Comparison of ENCODE assay signal across 26 cellular contexts in the genomic region with DNA sequence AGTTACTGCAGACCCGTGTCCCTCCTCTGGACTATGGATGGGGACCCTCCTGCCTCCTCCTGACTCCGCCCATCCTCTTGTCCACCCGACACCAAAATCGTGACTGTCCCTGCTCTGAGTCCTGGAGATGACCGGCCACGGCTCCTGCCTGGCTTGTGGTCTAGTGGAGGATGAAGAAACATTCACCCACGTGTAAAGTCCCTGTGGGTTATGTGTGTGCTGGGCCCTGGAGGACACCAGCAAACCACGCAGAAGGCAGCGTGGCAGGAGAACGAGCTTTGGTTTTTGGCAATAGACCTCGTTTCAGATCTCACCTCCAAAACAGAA. TPM values are rescaled to one million over a fixed set of nuclear protein-coding genes. Genes with fewer than 3 reads are reported as not detected.
DNase-seq lines count a peak whose midpoint lies in the region; ATAC-seq and TF ChIP-seq lines count a peak whose summit lies in the region.
"Had no signal": no experiment of that assay in that cellular context is flagged by ENCODE, and none has a peak within 500 bp of the region (broad histone marks: within the 10 kb centered on the region; RNA-seq: fewer than 3 reads in every experiment).

No MANE protein-coding gene starts in this region.

- H3K79me2 ChIP-seq in PC-9 (ENCODE audit: low read depth) = peaks cover 87% of the 10 kb centered on the region

- H3K4me1 ChIP-seq in PC-9 (replicated peaks; ENCODE audit: insufficient read depth) (peaks cover 66% of the 10 kb centered on the region), gastrocnemius medialis (peaks cover 13 to 26% of the 10 kb centered on the region in 2 donors)
- H3K4me1 ChIP-seq: uterus had no signal

- CTCF ChIA-PET in PC-9 (lab: Charles Lee) = no interaction called here

- no peaks in the 10 kb centered on the region for H3K9me2 ChIP-seq in PC-9 (ENCODE audit: insufficient read depth)

- H3K27ac ChIP-seq in PC-9 = peak overlapping the region; percentile 100; the same call in 1 of the 2 replicates
- H3K27ac ChIP-seq in gastrocnemius medialis = peak overlapping the region in 3 of 4 donors; percentile 57 to 68 (median 61)
- H3K27ac ChIP-seq: C4-2B had no signal

- H3K27me3 ChIP-seq in PC-9 (ENCODE audit: insufficient read depth, low read depth) (no peaks in the 10 kb centered on the region), gastrocnemius medialis (no peaks in the 10 kb centered on the region)
- H3K27me3 ChIP-seq: uterus had no signal

- intact Hi-C loops in PC-9 (cut with micrococcal nuclease; ENCODE audit: unreplicated experiment) = no loop called here
- intact Hi-C loops in gastrocnemius medialis (cut with DNase I; ENCODE audit: low total_unique reads) = no loop called here

- H3K4me2 ChIP-seq in PC-9 = 0 out of 2 replicates have a peak overlapping the region, but pooled peaks have one; percentile 96

- H3K36me3 ChIP-seq in PC-9 (ENCODE audit: low read depth) (peaks cover 10% of the 10 kb centered on the region; the same call in 1 of the 2 replicates), gastrocnemius medialis (no peaks in the 10 kb centered on the region)
- H3K36me3 ChIP-seq: uterus had no signal

- H3K9me3 ChIP-seq in PC-9 (ENCODE audit: insufficient read depth, low read depth) = no peaks in the 10 kb centered on the region
- H3K9me3 ChIP-seq in gastrocnemius medialis = no peaks in the 10 kb centered on the region
- H3K9me3 ChIP-seq: uterus had no signal

- TF ChIP-seq CTCF in PC-9 (conservative IDR thresholded peaks at IDR 0.05) (no peak), glutamatergic neuron (IDR thresholded peaks at IDR 0.05; ENCODE audit: partially characterized antibody, unreplicated experiment) (no peak), gastrocnemius medialis (IDR thresholded peaks at IDR 0.05 in 4 of 5, conservative IDR thresholded peaks at IDR 0.05 in 1 of 5) (no peak)

- peaks cover 4% of the 10 kb centered on the region for H3K9me3 Mint-ChIP-seq in glutamatergic neuron (ENCODE audit: unreplicated experiment)
- H3K9me3 Mint-ChIP-seq: activated CD8-positive, alpha-beta T cell treated with anti-CD3 and anti-CD28 coated beads for 36 hours; activated naive CD4-positive, alpha-beta T cell treated with anti-CD3 and anti-CD28 coated beads, Interleukin-2, amount 10 ng/mL, durations not matched to agents 7 days and 5 days; activated T-cell treated with anti-CD3 and anti-CD28 coated beads, Interleukin-2, amount 50 U/mL, for 24 hours; HFFc6; stimulated activated naive CD8-positive, alpha-beta T cell treated with anti-CD3 and anti-CD28 coated beads, Interleukin-15, Interleukin-2, amounts not matched to agents 100 ng/mL and 50 ng/mL, for 24 hours had no signal

- ATAC-seq in gastrocnemius medialis = no peak
- ATAC-seq: activated CD4-positive, CD25-positive, alpha-beta regulatory T cell treated with anti-CD3 and anti-CD28 coated beads, Interleukin-2, amount 50 U/mL, for 24 hours; activated CD8-positive, alpha-beta T cell treated with anti-CD3 and anti-CD28 coated beads for 36 hours had no signal

- POLR2A ChIA-PET in PC-9 (lab: Charles Lee; ENCODE audit: unreplicated experiment) = interaction anchor here (0.6 kb wide), 1 partner anchor 105 kb away, joined by 8 read pairs; no protein-coding TSS in a partner anchor

- in situ Hi-C loops in gastrocnemius medialis (cut with MboI; ENCODE audit: low sequenced_read_pairs in 4 of 4) = no loop called here

- peaks cover 14% of the 10 kb centered on the region for H3K27me3 Mint-ChIP-seq in glutamatergic neuron (ENCODE audit: unreplicated experiment)
- H3K27me3 Mint-ChIP-seq: activated CD8-positive, alpha-beta T cell treated with anti-CD3 and anti-CD28 coated beads for 36 hours; activated T-cell treated with anti-CD3 and anti-CD28 coated beads, Interleukin-2, amount 50 U/mL, for 24 hours; stimulated activated naive CD8-positive, alpha-beta T cell treated with anti-CD3 and anti-CD28 coated beads, Interleukin-15, Interleukin-2, amounts not matched to agents 100 ng/mL and 50 ng/mL, for 24 hours had no signal

- no peak overlapping the region for H3K4me3 ChIP-seq in PC-9
- no peak overlapping the region for H3K4me3 ChIP-seq in gastrocnemius medialis
- H3K4me3 ChIP-seq: uterus had no signal

- H3F3A ChIP-seq in PC-9 (ENCODE audit: insufficient read depth, low read depth) = peaks cover 73% of the 10 kb centered on the region

- H3K4me3 Mint-ChIP-seq in glutamatergic neuron (ENCODE audit: unreplicated experiment) = peak overlapping the region; percentile 55
- H3K4me3 Mint-ChIP-seq: activated CD8-positive, alpha-beta T cell treated with anti-CD3 and anti-CD28 coated beads for 36 hours; activated naive CD4-positive, alpha-beta T cell treated with anti-CD3 and anti-CD28 coated beads, Interleukin-2, amount 10 ng/mL, durations not matched to agents 7 days and 5 days; activated T-cell treated with anti-CD3 and anti-CD28 coated beads, Interleukin-2, amount 50 U/mL, for 24 hours; HFFc6; stimulated activated naive CD8-positive, alpha-beta T cell treated with anti-CD3 and anti-CD28 coated beads, Interleukin-15, Interleukin-2, amounts not matched to agents 100 ng/mL and 50 ng/mL, for 24 hours had no signal

- peaks cover 19% of the 10 kb centered on the region for H3K4me1 Mint-ChIP-seq in glutamatergic neuron (ENCODE audit: low read depth, unreplicated experiment)

- TF ChIP-seq POLR2A in gastrocnemius medialis (IDR thresholded peaks at IDR 0.05) = no peak

- H2AFZ ChIP-seq in PC-9 = no peak overlapping the region

- no TSS peak for BruUV-seq in PC-9 (replicated peaks; lab: Mats Ljungman, UMichigan)

- H3K27ac Mint-ChIP-seq in glutamatergic neuron (ENCODE audit: unreplicated experiment) = no peak overlapping the region
- H3K27ac Mint-ChIP-seq: activated CD8-positive, alpha-beta T cell treated with anti-CD3 and anti-CD28 coated beads for 36 hours; activated naive CD4-positive, alpha-beta T cell treated with anti-CD3 and anti-CD28 coated beads, Interleukin-2, amount 10 ng/mL, durations not matched to agents 7 days and 5 days; activated T-cell treated with anti-CD3 and anti-CD28 coated beads, Interleukin-2, amount 50 U/mL, for 24 hours; HFFc6; stimulated activated naive CD8-positive, alpha-beta T cell treated with anti-CD3 and anti-CD28 coated beads, Interleukin-15, Interleukin-2, amounts not matched to agents 100 ng/mL and 50 ng/mL, for 24 hours had no signal

- no peaks in the 10 kb centered on the region for H3K36me3 Mint-ChIP-seq in glutamatergic neuron (ENCODE audit: unreplicated experiment)
- H3K36me3 Mint-ChIP-seq: activated naive CD4-positive, alpha-beta T cell treated with anti-CD3 and anti-CD28 coated beads, Interleukin-2, amount 10 ng/mL, durations not matched to agents 7 days and 5 days had no signal

- no peaks in the 10 kb centered on the region; the same call in none of the 2 replicates for H4K20me1 ChIP-seq in PC-9 (ENCODE audit: insufficient read depth)

- peak; percentile 43 for DNase-seq in Ammon's horn (ENCODE audit: low spot score)
- DNase-seq in PC-9 = no peak
- DNase-seq in glutamatergic neuron = no peak
- no peak for DNase-seq in gastrocnemius medialis
- DNase-seq in hepatic stellate cell (ENCODE audit: low spot score) = no peak
- DNase-seq in ureter (ENCODE audit: low spot score) = no peak
- no peak for DNase-seq in NCI-H187 treated with DMSO at 0.1 percent for 48 hours (lab: John Stamatoyannopoulos, UW)
- DNase-seq in stimulated activated CD4-positive, alpha-beta T cell treated with anti-CD3 and anti-CD28 coated beads, Interleukin-15, amount 100 ng/mL, for 24 hours = no peak
- DNase-seq: ACHN; activated CD8-positive, alpha-beta T cell treated with anti-CD3 and anti-CD28 coated beads for 36 hours; activated naive CD4-positive, alpha-beta T cell treated with anti-CD3 and anti-CD28 coated beads, Interleukin-2, amount 10 ng/mL, durations not matched to agents 7 days and 5 days; activated T-cell treated with anti-CD3 and anti-CD28 coated beads, Interleukin-2, amount 50 U/mL, for 24 hours; cerebellar nuclear complex; effector CD4-positive, alpha-beta T cell; EL; HFFc6; NCI-H1048; NCI-H2029 treated with DMSO at 0.1 percent for 48 hours; NCI-H82; SIG-M5; stimulated activated CD4-positive, alpha-beta T cell treated with anti-CD3 and anti-CD28 coated beads, Interleukin-12 subunit alpha, Interleukin-12 subunit beta, amount 100 ng/mL, for 4 hours; uterus had no signal

RNA-seq across cellular contexts. Expression of a gene that starts 11.9 kb away (rescaled TPM):
- total RNA-seq in PC-9 (2021) (25.7 and 33.8 TPM in 2 replicates), glutamatergic neuron (ENCODE audit: unreplicated experiment) (73.0 TPM), gastrocnemius medialis (1 to 10 TPM; 2.7 to 6.2 (median 4.2) TPM), ureter (30.0 TPM)
- total RNA-seq: HFFc6 had no signal

RNA-seq across cellular contexts. Expression of a gene that starts 44.6 kb away (rescaled TPM):
- total RNA-seq in PC-9 (2021) (76.3 and 89.1 TPM in 2 replicates), glutamatergic neuron (ENCODE audit: unreplicated experiment) (44.8 TPM), gastrocnemius medialis (10 to 100 TPM; 42.5 to 60.2 (median 48.9) TPM), ureter (110 TPM)

RNA-seq across cellular contexts. Expression of a gene that starts 49.8 kb away (rescaled TPM):
- 3.7 and 7.5 TPM in 2 replicates for total RNA-seq in PC-9 (2021)
- not detected for total RNA-seq in glutamatergic neuron (ENCODE audit: unreplicated experiment)
- under 1 TPM in 1 of 4 donors, not detected in 3; 0.63 TPM for total RNA-seq in gastrocnemius medialis
- total RNA-seq in ureter = 83.6 TPM
- total RNA-seq: activated CD8-positive, alpha-beta T cell treated with anti-CD3 and anti-CD28 coated beads for 36 hours; HFFc6; LHCN-M2 had no signal
